Comparison of ENCODE assay signal across 1 cellular context in genomic region chr10:70368774-70369482, GRCh38.
A peak's percentile ranks its signal among the peaks of the same experiment; 100 is the strongest.
TF ChIP-seq lines count a peak whose summit lies in the region.

No MANE protein-coding gene starts in this region.

TF ChIP-seq in GM23338, 12 proteins besides CTCF, POLR2A, EP300 and RAD21 (continued from another document):
- TF ChIP-seq ZNF462 (CRISPR knock-in tag; IDR thresholded peaks at IDR 0.05): 0 out of 2 replicates have a peak, but pooled peaks have one; percentile 25
